Comparison of ENCODE assay signal across 8 cellular contexts in genomic region chr5:14145356-14146334, GRCh38. TPM values are rescaled to one million over a fixed set of nuclear protein-coding genes. Genes with fewer than 3 reads are reported as not detected.
DNase-seq lines count a peak whose midpoint lies in the region; ATAC-seq and TF ChIP-seq lines count a peak whose summit lies in the region.

No MANE protein-coding gene starts in this region.

- no peak for ATAC-seq in HG03565 (IDR thresholded peaks at IDR 0.05; ENCODE audit: unreplicated experiment)

- intact Hi-C loops in dorsolateral prefrontal cortex (cut with DNase I): loop anchor here in 1 of 2 donors (2.0 to 10.0 kb wide), 2 partner anchors 123 to 519 kb away; partner anchors contain the start of gene OTULIN

- H3K36me3 ChIP-seq in HUES64 (ENCODE audit: insufficient read depth, low read length) (no peaks in the 10 kb centered on the region), muscle layer of duodenum (ENCODE audit: control insufficient read depth in 1 of 2, insufficient read depth in 2 of 2, low read length in 2 of 2) (peaks cover 0 to 7% of the 10 kb centered on the region in 2 donors)

- H3K27ac ChIP-seq in HUES64 (ENCODE audit: low read depth, low read length) (no peak overlapping the region), dorsolateral prefrontal cortex (peak overlapping the region in 40 of 59 donors; percentile 23 to 97 (median 86)), muscle layer of duodenum (ENCODE audit: low read length) (peak overlapping the region; percentile 68)

- peaks cover 63% of the 10 kb centered on the region for H3K4me1 ChIP-seq in HUES64 (ENCODE audit: insufficient read depth, low read length)
- peaks cover 18 to 56% of the 10 kb centered on the region in 2 donors for H3K4me1 ChIP-seq in muscle layer of duodenum (ENCODE audit: control insufficient read depth in 1 of 2, insufficient read depth in 2 of 2, low read length in 2 of 2)

- H3K9ac ChIP-seq in HUES64 (ENCODE audit: low read depth, low read length): peak overlapping the region; percentile 87

- TF ChIP-seq CTCF in AG09309 (IDR thresholded peaks at IDR 0.05; ENCODE audit: control insufficient read depth, insufficient read depth, low read depth, low read length, missing control alignments) (no peak), dorsolateral prefrontal cortex (IDR thresholded peaks at IDR 0.05 in 54 of 56, conservative IDR thresholded peaks at IDR 0.05 in 2 of 56; ENCODE audit: low read depth in 1 of 56, partially characterized antibody in 56 of 56) (no peak)

- no peaks in the 10 kb centered on the region for H3K9me3 ChIP-seq in HUES64 (ENCODE audit: insufficient read depth, low read depth, low read length)
- no peaks in the 10 kb centered on the region for H3K9me3 ChIP-seq in muscle layer of duodenum (ENCODE audit: control insufficient read depth in 1 of 2, low read length in 2 of 2)

- DNase-seq in AG09309 (ENCODE audit: low read depth): no peak
- no peak for DNase-seq in dorsolateral prefrontal cortex
- DNase-seq in T1000 (lab: John Stamatoyannopoulos, UW): no peak
- no peak for DNase-seq in NCI-H1694 (lab: John Stamatoyannopoulos, UW)
- DNase-seq in HuH-7.5 (ENCODE audit: low spot score): no peak

- H3K27me3 ChIP-seq in HUES64 (ENCODE audit: insufficient read depth, low read length) (0 out of 2 replicates have a peak, but pooled peaks cover 2% of the 10 kb centered on the region), dorsolateral prefrontal cortex (no peaks in the 10 kb centered on the region), muscle layer of duodenum (ENCODE audit: low read depth, low read length) (no peaks in the 10 kb centered on the region)

- 30% methylated on average over 14 of the region's 15 CpGs for WGBS in HUES64

- H3K4me3 ChIP-seq in AG09309 (ENCODE audit: control insufficient read depth, low read depth, low read length) (peak overlapping the region; percentile 90), HUES64 (ENCODE audit: low read length) (peak overlapping the region; percentile 91), dorsolateral prefrontal cortex (peak overlapping the region; percentile 66 to 92 (median 81)), muscle layer of duodenum (ENCODE audit: low read depth in 1 of 2, low read length in 2 of 2) (peak overlapping the region; percentile 78 to 91)

RNA-seq across cellular contexts. Expression of gene TRIO, which starts 2.5 kb away (rescaled TPM):
- 24.8 TPM for polyA plus RNA-seq in HUES64 (2013, experiment 1 of 2)
- 25.6 TPM for polyA plus RNA-seq in HUES64 (2013, experiment 2 of 2)
- 100 to 1,000 TPM; 171 to 414 (median 292) TPM for total RNA-seq in dorsolateral prefrontal cortex
